ENCODE assay signal across 14 cellular contexts in genomic region chr6:70289299-70289698, GRCh38.
A peak's percentile ranks its signal among the peaks of the same experiment; 100 is the strongest.
DNase-seq lines count a peak whose midpoint lies in the region; ATAC-seq and TF ChIP-seq lines count a peak whose summit lies in the region.
"Had no signal": no experiment of that assay in that cellular context is flagged by ENCODE, and none has a peak within 500 bp of the region (broad histone marks: within the 10 kb centered on the region; RNA-seq: fewer than 3 reads in every experiment).

No MANE protein-coding gene starts in this region.

- H3K27ac Mint-ChIP-seq in stimulated activated effector memory CD8-positive, alpha-beta T cell treated with anti-CD3 and anti-CD28 coated beads, Interleukin-12 subunit alpha, Interleukin-12 subunit beta, amount 100 ng/mL, for 72 hours, result no peak overlapping the region
- H3K27ac Mint-ChIP-seq: CD8-positive, alpha-beta T cell; stimulated activated memory B cell treated with anti-CD40 and anti-IgM and Interleukin-4, amounts not matched to agents 10 μg/mL and 1 μg/mL and 100 μg/mL, for 72 hours had no signal

- CTCF ChIA-PET in HEK293 (lab: Yijun Ruan, JAX), result interaction anchor here (0.5 to 2.2 kb wide), 8 partner anchors 9 to 1016 kb away, joined by 3 to 13 read pairs (median 4); no protein-coding TSS in a partner anchor

- no peak overlapping the region for H3K4me3 ChIP-seq in HEK293 (ENCODE audit: low read depth, low read length)
- H3K4me3 ChIP-seq: SJSA1 had no signal

- H3K27ac ChIP-seq in C4-2B, result no peak overlapping the region
- H3K27ac ChIP-seq in HEK293 (ENCODE audit: extremely low read depth, low read depth, low read length), result no peak overlapping the region
- H3K27ac ChIP-seq in VCaP, result no peak overlapping the region
- H3K27ac ChIP-seq: SJSA1 had no signal

- H3K9me3 Mint-ChIP-seq in stimulated activated effector memory CD8-positive, alpha-beta T cell treated with anti-CD3 and anti-CD28 coated beads, Interleukin-12 subunit alpha, Interleukin-12 subunit beta, amount 100 ng/mL, for 72 hours, result no peaks in the 10 kb centered on the region
- H3K9me3 Mint-ChIP-seq: CD8-positive, alpha-beta T cell; central memory CD8-positive, alpha-beta T cell; stimulated activated memory B cell treated with anti-CD40 and anti-IgM and Interleukin-4, amounts not matched to agents 10 μg/mL and 1 μg/mL and 100 μg/mL, for 72 hours had no signal

- H3K4me1 ChIP-seq in HEK293 (ENCODE audit: control insufficient read depth, insufficient read depth, low read length), result no peaks in the 10 kb centered on the region
- H3K4me1 ChIP-seq: SJSA1 had no signal

- TF ChIP-seq CTCF in C4-2B (conservative IDR thresholded peaks at IDR 0.05), result peak; percentile 30
- TF ChIP-seq CTCF in HEK293 (tag by site-specific recombination; IDR thresholded peaks at IDR 0.05), result 0 out of 2 replicates have a peak, but pooled peaks have one; percentile 20
- TF ChIP-seq CTCF in VCaP (conservative IDR thresholded peaks at IDR 0.05), result peak; percentile 62

- H3K4me3 Mint-ChIP-seq in stimulated activated effector memory CD8-positive, alpha-beta T cell treated with anti-CD3 and anti-CD28 coated beads, Interleukin-12 subunit alpha, Interleukin-12 subunit beta, amount 100 ng/mL, for 72 hours, result no peak overlapping the region
- H3K4me3 Mint-ChIP-seq: CD8-positive, alpha-beta T cell; central memory CD8-positive, alpha-beta T cell; stimulated activated memory B cell treated with anti-CD40 and anti-IgM and Interleukin-4, amounts not matched to agents 10 μg/mL and 1 μg/mL and 100 μg/mL, for 72 hours had no signal

- DNase-seq in left kidney (ENCODE audit: low read depth, low spot score) (peak; percentile 27), NCI-H345 treated with DMSO at 0.1 percent for 48 hours (lab: John Stamatoyannopoulos, UW; ENCODE audit: unreplicated experiment) (no peak), T1000 (lab: John Stamatoyannopoulos, UW) (no peak), NCI-H524 (lab: John Stamatoyannopoulos, UW) (no peak)
- no peak for DNase-seq in stimulated activated effector memory CD8-positive, alpha-beta T cell treated with anti-CD3 and anti-CD28 coated beads, Interleukin-12 subunit alpha, Interleukin-12 subunit beta, amount 100 ng/mL, for 72 hours (ENCODE audit: low spot score in 2 of 2)
- DNase-seq: activated gamma-delta T cell treated with Interleukin-2 at 50 U/mL for 16 hours; CD8-positive, alpha-beta T cell; NCI-H226 had no signal

- H3K4me1 Mint-ChIP-seq in stimulated activated effector memory CD8-positive, alpha-beta T cell treated with anti-CD3 and anti-CD28 coated beads, Interleukin-12 subunit alpha, Interleukin-12 subunit beta, amount 100 ng/mL, for 72 hours, result no peaks in the 10 kb centered on the region
- H3K4me1 Mint-ChIP-seq: central memory CD8-positive, alpha-beta T cell; stimulated activated memory B cell treated with anti-CD40 and anti-IgM and Interleukin-4, amounts not matched to agents 10 μg/mL and 1 μg/mL and 100 μg/mL, for 72 hours had no signal

- H3K36me3 Mint-ChIP-seq in stimulated activated effector memory CD8-positive, alpha-beta T cell treated with anti-CD3 and anti-CD28 coated beads, Interleukin-12 subunit alpha, Interleukin-12 subunit beta, amount 100 ng/mL, for 72 hours, result no peaks in the 10 kb centered on the region
- H3K36me3 Mint-ChIP-seq: CD8-positive, alpha-beta T cell; stimulated activated memory B cell treated with anti-CD40 and anti-IgM and Interleukin-4, amounts not matched to agents 10 μg/mL and 1 μg/mL and 100 μg/mL, for 72 hours had no signal

- ATAC-seq in stimulated activated effector memory CD8-positive, alpha-beta T cell treated with anti-CD3 and anti-CD28 coated beads, Interleukin-12 subunit alpha, Interleukin-12 subunit beta, amount 100 ng/mL, for 72 hours, result no peak
- ATAC-seq: CD8-positive, alpha-beta T cell; stimulated activated memory B cell treated with anti-CD40 and anti-IgM and Interleukin-4, amounts not matched to agents 10 μg/mL and 1 μg/mL and 100 μg/mL, for 72 hours had no signal

- no peaks in the 10 kb centered on the region for H3K36me3 ChIP-seq in HEK293 (ENCODE audit: control insufficient read depth in 2 of 2, insufficient read depth in 1 of 2, low read length in 2 of 2)
- H3K36me3 ChIP-seq: SJSA1 had no signal

- no peaks in the 10 kb centered on the region for H3K9me3 ChIP-seq in HEK293 (ENCODE audit: control insufficient read depth, insufficient read depth, low read depth, low read length)
- H3K9me3 ChIP-seq: SJSA1 had no signal

- POLR2A ChIA-PET in HEK293 (lab: Yijun Ruan, JAX), result no interaction called here

TF ChIP-seq in HEK293, 187 proteins besides CTCF, POLR2A, EP300 and RAD21:
- no peak for TF ChIP-seq ZNF366 (tag by site-specific recombination; conservative IDR thresholded peaks at IDR 0.05)
